Comparison of ENCODE assay signal across 18 cellular contexts in the genomic region with DNA sequence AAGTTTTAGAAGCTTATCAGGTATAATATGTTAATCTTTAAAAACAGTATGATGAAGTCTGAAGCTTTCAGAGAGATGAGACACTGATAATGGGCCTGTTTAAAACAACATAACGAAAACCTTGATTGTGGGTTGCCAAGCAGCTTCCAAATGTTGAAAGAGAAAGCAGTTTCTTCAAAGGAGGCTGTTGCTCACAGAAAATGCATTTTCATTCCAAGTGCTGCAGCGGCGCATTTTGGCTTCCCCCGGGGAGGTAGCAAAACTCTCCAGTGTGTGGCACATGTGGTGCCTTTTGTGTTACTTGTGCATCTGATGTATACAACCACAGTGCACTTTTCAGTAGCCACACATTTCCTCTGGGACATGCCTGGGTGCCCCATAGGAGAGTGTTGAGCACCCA.
A peak's percentile ranks its signal among the peaks of the same experiment; 100 is the strongest.
DNase-seq lines count a peak whose midpoint lies in the region; ATAC-seq, FAIRE-seq and TF ChIP-seq lines count a peak whose summit lies in the region.
"Had no signal": no experiment of that assay in that cellular context is flagged by ENCODE, and none has a peak within 500 bp of the region (broad histone marks: within the 10 kb centered on the region; RNA-seq: fewer than 3 reads in every experiment).

No MANE protein-coding gene starts in this region.

- H3K27me3 Mint-ChIP-seq in GM23338 (ENCODE audit: insufficient read depth, low read depth, poor library complexity), result peaks cover 1% of the 10 kb centered on the region
- H3K27me3 Mint-ChIP-seq: activated naive CD8-positive, alpha-beta T cell; stimulated activated naive CD8-positive, alpha-beta T cell treated with anti-CD3 and anti-CD28 coated beads, Interleukin-15, Interleukin-2, amounts not matched to agents 100 ng/mL and 50 ng/mL, for 24 hours had no signal

- H3K36me3 ChIP-seq in GM23338 (ENCODE audit: insufficient read depth) (no peaks in the 10 kb centered on the region), K562 (ENCODE audit: control insufficient read depth, insufficient read depth, low read length) (no peaks in the 10 kb centered on the region)

- H3K9me3 ChIP-seq in K562 (replicated peaks; ENCODE audit: control insufficient read depth, insufficient read depth, low read depth, low read length), result no peaks in the 10 kb centered on the region
- H3K9me3 ChIP-seq: Caco-2 had no signal

- H3K27ac Mint-ChIP-seq in GM23338, result no peak overlapping the region
- H3K27ac Mint-ChIP-seq: activated CD4-positive, alpha-beta memory T cell treated with anti-CD3 and anti-CD28 coated beads for 36 hours; activated naive CD8-positive, alpha-beta T cell; activated T-cell treated with anti-CD3 and anti-CD28 coated beads, Interleukin-2, amount 50 U/mL, for 24 hours; naive thymus-derived CD4-positive, alpha-beta T cell; stimulated activated naive CD8-positive, alpha-beta T cell treated with anti-CD3 and anti-CD28 coated beads, Interleukin-15, Interleukin-2, amounts not matched to agents 100 ng/mL and 50 ng/mL, for 24 hours had no signal

- H3K9me1 ChIP-seq in K562 (ENCODE audit: control insufficient read depth, insufficient read depth, low read length), result no peaks in the 10 kb centered on the region

- no peak overlapping the region for H3K9ac ChIP-seq in K562 (ENCODE audit: insufficient read depth in 1 of 2, low read depth in 2 of 2, low read length in 2 of 2)

- peak overlapping the region; percentile 74 for H3K27ac ChIP-seq in GM23338 (ENCODE audit: low read depth)
- no peak overlapping the region for H3K27ac ChIP-seq in K562 (ENCODE audit: extremely low read depth, low read depth, low read length)

- TF ChIP-seq CTCF in GM23338 (conservative IDR thresholded peaks at IDR 0.05; ENCODE audit: low read depth in 2 of 2) (no peak), K562 (IDR thresholded peaks at IDR 0.05 in 2 of 3, conservative IDR thresholded peaks at IDR 0.05 in 1 of 3; ENCODE audit: insufficient read depth in 2 of 3, low read depth in 1 of 3, low read length in 3 of 3) (no peak)

- H3K27me3 ChIP-seq in GM23338 (ENCODE audit: insufficient read depth), result no peaks in the 10 kb centered on the region
- H3K27me3 ChIP-seq in K562 (ENCODE audit: control insufficient read depth in 2 of 2, insufficient read depth in 2 of 2, low read length in 2 of 2), result no peaks in the 10 kb centered on the region

- no peaks in the 10 kb centered on the region for H3F3A ChIP-seq in GM23338 (replicated peaks; ENCODE audit: low read depth)

- TF ChIP-seq EP300 in K562 (IDR thresholded peaks at IDR 0.05; ENCODE audit: low read length), result no peak

- no peaks in the 10 kb centered on the region for H3K9me2 ChIP-seq in GM23338 (ENCODE audit: insufficient read depth)

- no peak for TF ChIP-seq POLR2A in K562 (conservative IDR thresholded peaks at IDR 0.05)

- in situ Hi-C loops in K562 (cut with MboI), result no loop called here

- ATAC-seq in GM23338, result no peak
- ATAC-seq in K562, result no peak
- peak; percentile 58 for ATAC-seq in left lobe of liver
- ATAC-seq in HG02763 (IDR thresholded peaks at IDR 0.05; ENCODE audit: unreplicated experiment), result no peak
- ATAC-seq: naive thymus-derived CD4-positive, alpha-beta T cell had no signal

- H3K9me3 Mint-ChIP-seq in GM23338, result no peaks in the 10 kb centered on the region
- H3K9me3 Mint-ChIP-seq: activated CD4-positive, alpha-beta memory T cell treated with anti-CD3 and anti-CD28 coated beads for 36 hours; activated T-cell treated with anti-CD3 and anti-CD28 coated beads, Interleukin-2, amount 50 U/mL, for 24 hours; naive thymus-derived CD4-positive, alpha-beta T cell; stimulated activated naive CD8-positive, alpha-beta T cell treated with anti-CD3 and anti-CD28 coated beads, Interleukin-15, Interleukin-2, amounts not matched to agents 100 ng/mL and 50 ng/mL, for 24 hours had no signal

- H4K20me1 ChIP-seq in GM23338 (replicated peaks; ENCODE audit: insufficient read depth), result no peaks in the 10 kb centered on the region
- no peaks in the 10 kb centered on the region for H4K20me1 ChIP-seq in K562 (replicated peaks; ENCODE audit: control insufficient read depth, insufficient read depth, low read length)

- H3K4me1 ChIP-seq in GM23338 (ENCODE audit: insufficient read depth), result peaks cover 24% of the 10 kb centered on the region
- no peaks in the 10 kb centered on the region for H3K4me1 ChIP-seq in K562 (replicated peaks in 1 of 2; ENCODE audit: control insufficient read depth in 2 of 2, insufficient read depth in 2 of 2, low read length in 2 of 2)
- H3K4me1 ChIP-seq: Caco-2 had no signal

- H3K79me2 ChIP-seq in GM23338 (replicated peaks; ENCODE audit: insufficient read depth) (no peaks in the 10 kb centered on the region), K562 (ENCODE audit: control insufficient read depth, insufficient read depth, low read length) (no peaks in the 10 kb centered on the region)

- 46% methylated on average over 2 of the region's 4 CpGs for WGBS in K562 (ENCODE audit: insufficient coverage, low coverage, missing lambda C conversion rate)

- POLR2A ChIA-PET in K562 (lab: Yijun Ruan, JAX), result interaction anchor here (0.7 kb wide), 1 partner anchor 281 kb away, joined by 3 read pairs; no protein-coding TSS in a partner anchor

- no peak for FAIRE-seq in K562 (lab: Jason Lieb, UNC)
- FAIRE-seq: bronchial epithelial cell, HTR-8/SVneo had no signal

- DNase-seq in GM23338 (ENCODE audit: low spot score) (peak; percentile 13), K562 (ENCODE audit: extremely low read depth in 1 of 4, low spot score in 3 of 4) (no peak), left lobe of liver (ENCODE audit: low spot score) (peak; percentile 51), posterior cingulate gyrus (peak in 8 of 10 donors; percentile 9 to 88 (median 34)), SW 1271 (lab: John Stamatoyannopoulos, UW) (no peak), activated gamma-delta T cell treated with Interleukin-2 at 50 U/mL for 16 hours (no peak), cardiac septum (ENCODE audit: low spot score) (no peak)
- DNase-seq: activated CD4-positive, alpha-beta memory T cell treated with anti-CD3 and anti-CD28 coated beads for 36 hours; activated T-cell treated with anti-CD3 and anti-CD28 coated beads, Interleukin-2, amount 50 U/mL, for 24 hours; Caco-2; naive thymus-derived CD4-positive, alpha-beta T cell; NCI-H226; T-helper 1 cell had no signal

- H3K36me3 Mint-ChIP-seq in GM23338 (ENCODE audit: low read depth), result no peaks in the 10 kb centered on the region
- H3K36me3 Mint-ChIP-seq: activated CD4-positive, alpha-beta memory T cell treated with anti-CD3 and anti-CD28 coated beads for 36 hours; activated naive CD8-positive, alpha-beta T cell; naive thymus-derived CD4-positive, alpha-beta T cell had no signal

- no TSS peak for BruUV-seq in K562 (replicated peaks; lab: Mats Ljungman, UMichigan)

- H3K4me3 Mint-ChIP-seq in GM23338, result no peak overlapping the region
- H3K4me3 Mint-ChIP-seq: activated CD4-positive, alpha-beta memory T cell treated with anti-CD3 and anti-CD28 coated beads for 36 hours; activated naive CD8-positive, alpha-beta T cell; activated T-cell treated with anti-CD3 and anti-CD28 coated beads, Interleukin-2, amount 50 U/mL, for 24 hours; naive thymus-derived CD4-positive, alpha-beta T cell; stimulated activated naive CD8-positive, alpha-beta T cell treated with anti-CD3 and anti-CD28 coated beads, Interleukin-15, Interleukin-2, amounts not matched to agents 100 ng/mL and 50 ng/mL, for 24 hours had no signal

- H3K4me1 Mint-ChIP-seq in GM23338, result peaks cover 30% of the 10 kb centered on the region
- H3K4me1 Mint-ChIP-seq: naive thymus-derived CD4-positive, alpha-beta T cell had no signal

- H2AFZ ChIP-seq in GM23338 (peak overlapping the region; percentile 69), K562 (ENCODE audit: low read depth, low read length) (peak overlapping the region; percentile 14; the same call in 1 of the 2 replicates)

- H3K4me2 ChIP-seq in GM23338 (peak overlapping the region; percentile 50; the same call in 1 of the 2 replicates), K562 (ENCODE audit: insufficient read depth, low read length) (no peak overlapping the region)

- no peak for TF ChIP-seq RAD21 in K562 (CRISPR knock-in tag; conservative IDR thresholded peaks at IDR 0.05 in 1 of 2, IDR thresholded peaks at IDR 0.05 in 1 of 2)

- intact Hi-C loops in K562 (cut with micrococcal nuclease), result no loop called here
- intact Hi-C loops in posterior cingulate gyrus (cut with DNase I), result no loop called here
- intact Hi-C loops in cardiac septum (cut with DNase I), result no loop called here

- CTCF ChIA-PET in K562 (lab: Yijun Ruan, JAX; ENCODE audit: low intra/inter-chr PET ratio), result no interaction called here

- no peak overlapping the region for H3K4me3 ChIP-seq in GM23338
- H3K4me3 ChIP-seq in K562, result no peak overlapping the region

TF ChIP-seq in GM23338, 12 proteins besides CTCF, POLR2A, EP300 and RAD21 (continues in another document):
- TF ChIP-seq NANOG (IDR thresholded peaks at IDR 0.05; ENCODE audit: borderline replicate concordance) (no peak), ZNF331 (CRISPR knock-in tag; IDR thresholded peaks at IDR 0.05; ENCODE audit: low read depth) (no peak), ZNF114 (CRISPR knock-in tag; IDR thresholded peaks at IDR 0.05) (no peak)

TF ChIP-seq in K562, 482 proteins besides CTCF, POLR2A, EP300 and RAD21 (continues in another document):
- TF ChIP-seq, protein P1, sequence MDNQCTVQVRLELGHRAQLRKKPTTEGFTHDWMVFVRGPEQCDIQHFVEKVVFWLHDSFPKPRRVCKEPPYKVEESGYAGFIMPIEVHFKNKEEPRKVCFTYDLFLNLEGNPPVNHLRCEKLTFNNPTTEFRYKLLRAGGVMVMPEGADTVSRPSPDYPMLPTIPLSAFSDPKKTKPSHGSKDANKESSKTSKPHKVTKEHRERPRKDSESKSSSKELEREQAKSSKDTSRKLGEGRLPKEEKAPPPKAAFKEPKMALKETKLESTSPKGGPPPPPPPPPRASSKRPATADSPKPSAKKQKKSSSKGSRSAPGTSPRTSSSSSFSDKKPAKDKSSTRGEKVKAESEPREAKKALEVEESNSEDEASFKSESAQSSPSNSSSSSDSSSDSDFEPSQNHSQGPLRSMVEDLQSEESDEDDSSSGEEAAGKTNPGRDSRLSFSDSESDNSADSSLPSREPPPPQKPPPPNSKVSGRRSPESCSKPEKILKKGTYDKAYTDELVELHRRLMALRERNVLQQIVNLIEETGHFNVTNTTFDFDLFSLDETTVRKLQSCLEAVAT (IDR thresholded peaks at IDR 0.05), result no peak
- no peak for TF ChIP-seq ATF1 (CRISPR knock-in tag; IDR thresholded peaks at IDR 0.05)
- no peak for TF ChIP-seq ATF1 (tag; IDR thresholded peaks at IDR 0.05)
- no peak for TF ChIP-seq ADNP (tag; IDR thresholded peaks at IDR 0.05)
- TF ChIP-seq, protein P2, sequence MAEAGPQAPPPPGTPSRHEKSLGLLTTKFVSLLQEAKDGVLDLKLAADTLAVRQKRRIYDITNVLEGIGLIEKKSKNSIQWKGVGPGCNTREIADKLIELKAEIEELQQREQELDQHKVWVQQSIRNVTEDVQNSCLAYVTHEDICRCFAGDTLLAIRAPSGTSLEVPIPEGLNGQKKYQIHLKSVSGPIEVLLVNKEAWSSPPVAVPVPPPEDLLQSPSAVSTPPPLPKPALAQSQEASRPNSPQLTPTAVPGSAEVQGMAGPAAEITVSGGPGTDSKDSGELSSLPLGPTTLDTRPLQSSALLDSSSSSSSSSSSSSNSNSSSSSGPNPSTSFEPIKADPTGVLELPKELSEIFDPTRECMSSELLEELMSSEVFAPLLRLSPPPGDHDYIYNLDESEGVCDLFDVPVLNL (CRISPR knock-in tag; IDR thresholded peaks at IDR 0.05; ENCODE audit: low read depth), result no peak
- TF ChIP-seq ZEB2 (IDR thresholded peaks at IDR 0.05), result no peak

Comparison
In these comparisons a context has a peak if more than half of its experiments do, and no peak if none do; other contexts are left out.
1. DNase-seq: peak in GM23338 (single experiment), left lobe of liver (single experiment) and posterior cingulate gyrus (8 of 10); none in K562 (0 of 4), SW 1271 (0 of 2), activated gamma-delta T cell treated with Interleukin-2 at 50 U/mL for 16 hours (single experiment) and cardiac septum (single experiment).